10 cellular contexts compared by ENCODE assay signal in the genomic region with DNA sequence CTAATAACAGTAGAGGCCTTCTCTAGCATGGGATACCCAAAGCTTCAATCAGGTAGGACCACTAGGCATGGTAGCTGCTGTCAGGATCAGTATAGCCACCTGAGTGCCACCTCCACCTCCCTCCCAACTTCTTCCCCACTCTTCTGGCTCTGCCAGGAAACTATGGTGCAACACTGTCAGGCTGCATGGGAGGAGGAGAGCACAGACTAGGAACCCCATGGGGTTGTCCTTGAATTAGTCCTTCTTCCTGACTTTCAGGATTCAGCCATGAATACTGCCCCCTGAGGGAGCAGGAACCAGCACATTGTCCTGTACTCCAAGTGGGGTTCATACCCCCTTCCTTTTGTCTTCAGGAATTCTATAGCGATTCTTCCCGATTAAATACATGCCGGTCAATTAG.
"Had no signal": no experiment of that assay in that cellular context is flagged by ENCODE, and none has a peak within 500 bp of the region (broad histone marks: within the 10 kb centered on the region; RNA-seq: fewer than 3 reads in every experiment).

No MANE protein-coding gene starts in this region.

- H3K27ac Mint-ChIP-seq: HFFc6, IgD-negative memory B cell had no signal

- H3K4me1 ChIP-seq: HAP-1 had no signal

- DNase-seq: GM23248, H7, HFFc6, KBM-7 had no signal

- H2AFZ ChIP-seq: GM23248 had no signal

- H3K9me3 ChIP-seq: HAP-1 had no signal

- H3K27ac ChIP-seq: GM23248, HL-60, KMS-11 had no signal

- H3K4me2 ChIP-seq: KMS-11 had no signal

- H3K9ac ChIP-seq: GM23248, KMS-11 had no signal

- H3K4me1 Mint-ChIP-seq: IgD-negative memory B cell had no signal

- H3K4me3 Mint-ChIP-seq: HFFc6, IgD-negative memory B cell had no signal

- ATAC-seq: HCT116, HepG2 had no signal

- H3K4me3 ChIP-seq: GM23248, HAP-1 had no signal

- H3K36me3 ChIP-seq: HAP-1 had no signal

- H3K9me3 Mint-ChIP-seq: IgD-negative memory B cell had no signal

- FAIRE-seq: HepG2 had no signal
